Comparison of ENCODE assay signal across 1 cellular context in the genomic region with DNA sequence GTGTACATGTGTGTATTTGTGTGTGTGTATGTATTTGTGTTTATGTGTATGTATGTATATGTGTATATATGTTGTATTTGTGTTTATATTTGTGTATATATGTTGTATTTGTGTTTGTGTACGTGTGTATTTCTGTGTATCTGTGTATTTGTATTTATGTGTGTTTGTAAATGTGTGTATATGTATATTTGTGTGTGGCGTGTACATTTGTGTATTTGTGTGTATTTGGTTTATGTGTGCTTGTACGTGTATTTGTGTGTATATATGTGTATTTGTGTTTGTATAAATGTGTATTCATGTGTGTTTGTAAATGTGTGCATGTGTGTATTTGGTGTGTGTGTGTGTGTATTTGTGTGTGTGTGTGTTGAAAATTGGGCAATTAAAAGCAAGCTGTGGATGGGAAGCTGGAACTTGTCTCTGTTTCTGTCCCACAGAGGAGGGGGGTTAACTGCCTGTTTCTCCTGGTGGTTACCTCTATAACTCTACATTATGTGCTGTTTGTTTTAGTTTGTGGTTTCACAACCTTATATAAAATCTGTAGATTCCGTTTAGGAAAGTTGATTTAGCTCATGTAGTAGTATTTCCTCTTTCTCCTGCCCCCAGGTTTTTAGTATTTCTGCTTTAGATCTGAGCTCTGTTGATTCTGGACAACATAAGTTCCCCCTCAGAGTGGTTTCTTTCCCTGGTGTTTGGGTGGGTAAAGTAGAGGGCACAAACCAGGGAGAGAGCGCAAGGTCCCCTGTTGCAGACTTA.
TF ChIP-seq lines count a peak whose summit lies in the region.

No MANE protein-coding gene starts in this region.

TF ChIP-seq in H1, 55 proteins besides CTCF, POLR2A, EP300 and RAD21:
- TF ChIP-seq, protein P1, sequence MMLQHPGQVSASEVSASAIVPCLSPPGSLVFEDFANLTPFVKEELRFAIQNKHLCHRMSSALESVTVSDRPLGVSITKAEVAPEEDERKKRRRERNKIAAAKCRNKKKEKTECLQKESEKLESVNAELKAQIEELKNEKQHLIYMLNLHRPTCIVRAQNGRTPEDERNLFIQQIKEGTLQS (IDR thresholded peaks at IDR 0.05; ENCODE audit: insufficient read depth, low read depth, low read length), result no peak
- TF ChIP-seq GTF2F1 (IDR thresholded peaks at IDR 0.05; ENCODE audit: borderline replicate concordance, low read depth, low read length) (no peak), CREB1 (IDR thresholded peaks at IDR 0.05) (no peak), SIRT6 (IDR thresholded peaks at IDR 0.05; ENCODE audit: low read length) (no peak), CEBPB (IDR thresholded peaks at IDR 0.05; ENCODE audit: low read depth, low read length) (no peak), YY1 (IDR thresholded peaks at IDR 0.05; ENCODE audit: low read depth, low read length) (no peak), PHF8 (conservative IDR thresholded peaks at IDR 0.05; ENCODE audit: low read depth, low read length) (no peak), MAFK (IDR thresholded peaks at IDR 0.05; ENCODE audit: low read depth, low read length) (no peak), EGR1 (IDR thresholded peaks at IDR 0.05; ENCODE audit: borderline replicate concordance, low read depth, low read length) (no peak), CHD2 (IDR thresholded peaks at IDR 0.05; ENCODE audit: low read length) (no peak)
- TF ChIP-seq, protein P2, sequence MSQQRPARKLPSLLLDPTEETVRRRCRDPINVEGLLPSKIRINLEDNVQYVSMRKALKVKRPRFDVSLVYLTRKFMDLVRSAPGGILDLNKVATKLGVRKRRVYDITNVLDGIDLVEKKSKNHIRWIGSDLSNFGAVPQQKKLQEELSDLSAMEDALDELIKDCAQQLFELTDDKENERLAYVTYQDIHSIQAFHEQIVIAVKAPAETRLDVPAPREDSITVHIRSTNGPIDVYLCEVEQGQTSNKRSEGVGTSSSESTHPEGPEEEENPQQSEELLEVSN (IDR thresholded peaks at IDR 0.05), result no peak
- TF ChIP-seq, protein P3, sequence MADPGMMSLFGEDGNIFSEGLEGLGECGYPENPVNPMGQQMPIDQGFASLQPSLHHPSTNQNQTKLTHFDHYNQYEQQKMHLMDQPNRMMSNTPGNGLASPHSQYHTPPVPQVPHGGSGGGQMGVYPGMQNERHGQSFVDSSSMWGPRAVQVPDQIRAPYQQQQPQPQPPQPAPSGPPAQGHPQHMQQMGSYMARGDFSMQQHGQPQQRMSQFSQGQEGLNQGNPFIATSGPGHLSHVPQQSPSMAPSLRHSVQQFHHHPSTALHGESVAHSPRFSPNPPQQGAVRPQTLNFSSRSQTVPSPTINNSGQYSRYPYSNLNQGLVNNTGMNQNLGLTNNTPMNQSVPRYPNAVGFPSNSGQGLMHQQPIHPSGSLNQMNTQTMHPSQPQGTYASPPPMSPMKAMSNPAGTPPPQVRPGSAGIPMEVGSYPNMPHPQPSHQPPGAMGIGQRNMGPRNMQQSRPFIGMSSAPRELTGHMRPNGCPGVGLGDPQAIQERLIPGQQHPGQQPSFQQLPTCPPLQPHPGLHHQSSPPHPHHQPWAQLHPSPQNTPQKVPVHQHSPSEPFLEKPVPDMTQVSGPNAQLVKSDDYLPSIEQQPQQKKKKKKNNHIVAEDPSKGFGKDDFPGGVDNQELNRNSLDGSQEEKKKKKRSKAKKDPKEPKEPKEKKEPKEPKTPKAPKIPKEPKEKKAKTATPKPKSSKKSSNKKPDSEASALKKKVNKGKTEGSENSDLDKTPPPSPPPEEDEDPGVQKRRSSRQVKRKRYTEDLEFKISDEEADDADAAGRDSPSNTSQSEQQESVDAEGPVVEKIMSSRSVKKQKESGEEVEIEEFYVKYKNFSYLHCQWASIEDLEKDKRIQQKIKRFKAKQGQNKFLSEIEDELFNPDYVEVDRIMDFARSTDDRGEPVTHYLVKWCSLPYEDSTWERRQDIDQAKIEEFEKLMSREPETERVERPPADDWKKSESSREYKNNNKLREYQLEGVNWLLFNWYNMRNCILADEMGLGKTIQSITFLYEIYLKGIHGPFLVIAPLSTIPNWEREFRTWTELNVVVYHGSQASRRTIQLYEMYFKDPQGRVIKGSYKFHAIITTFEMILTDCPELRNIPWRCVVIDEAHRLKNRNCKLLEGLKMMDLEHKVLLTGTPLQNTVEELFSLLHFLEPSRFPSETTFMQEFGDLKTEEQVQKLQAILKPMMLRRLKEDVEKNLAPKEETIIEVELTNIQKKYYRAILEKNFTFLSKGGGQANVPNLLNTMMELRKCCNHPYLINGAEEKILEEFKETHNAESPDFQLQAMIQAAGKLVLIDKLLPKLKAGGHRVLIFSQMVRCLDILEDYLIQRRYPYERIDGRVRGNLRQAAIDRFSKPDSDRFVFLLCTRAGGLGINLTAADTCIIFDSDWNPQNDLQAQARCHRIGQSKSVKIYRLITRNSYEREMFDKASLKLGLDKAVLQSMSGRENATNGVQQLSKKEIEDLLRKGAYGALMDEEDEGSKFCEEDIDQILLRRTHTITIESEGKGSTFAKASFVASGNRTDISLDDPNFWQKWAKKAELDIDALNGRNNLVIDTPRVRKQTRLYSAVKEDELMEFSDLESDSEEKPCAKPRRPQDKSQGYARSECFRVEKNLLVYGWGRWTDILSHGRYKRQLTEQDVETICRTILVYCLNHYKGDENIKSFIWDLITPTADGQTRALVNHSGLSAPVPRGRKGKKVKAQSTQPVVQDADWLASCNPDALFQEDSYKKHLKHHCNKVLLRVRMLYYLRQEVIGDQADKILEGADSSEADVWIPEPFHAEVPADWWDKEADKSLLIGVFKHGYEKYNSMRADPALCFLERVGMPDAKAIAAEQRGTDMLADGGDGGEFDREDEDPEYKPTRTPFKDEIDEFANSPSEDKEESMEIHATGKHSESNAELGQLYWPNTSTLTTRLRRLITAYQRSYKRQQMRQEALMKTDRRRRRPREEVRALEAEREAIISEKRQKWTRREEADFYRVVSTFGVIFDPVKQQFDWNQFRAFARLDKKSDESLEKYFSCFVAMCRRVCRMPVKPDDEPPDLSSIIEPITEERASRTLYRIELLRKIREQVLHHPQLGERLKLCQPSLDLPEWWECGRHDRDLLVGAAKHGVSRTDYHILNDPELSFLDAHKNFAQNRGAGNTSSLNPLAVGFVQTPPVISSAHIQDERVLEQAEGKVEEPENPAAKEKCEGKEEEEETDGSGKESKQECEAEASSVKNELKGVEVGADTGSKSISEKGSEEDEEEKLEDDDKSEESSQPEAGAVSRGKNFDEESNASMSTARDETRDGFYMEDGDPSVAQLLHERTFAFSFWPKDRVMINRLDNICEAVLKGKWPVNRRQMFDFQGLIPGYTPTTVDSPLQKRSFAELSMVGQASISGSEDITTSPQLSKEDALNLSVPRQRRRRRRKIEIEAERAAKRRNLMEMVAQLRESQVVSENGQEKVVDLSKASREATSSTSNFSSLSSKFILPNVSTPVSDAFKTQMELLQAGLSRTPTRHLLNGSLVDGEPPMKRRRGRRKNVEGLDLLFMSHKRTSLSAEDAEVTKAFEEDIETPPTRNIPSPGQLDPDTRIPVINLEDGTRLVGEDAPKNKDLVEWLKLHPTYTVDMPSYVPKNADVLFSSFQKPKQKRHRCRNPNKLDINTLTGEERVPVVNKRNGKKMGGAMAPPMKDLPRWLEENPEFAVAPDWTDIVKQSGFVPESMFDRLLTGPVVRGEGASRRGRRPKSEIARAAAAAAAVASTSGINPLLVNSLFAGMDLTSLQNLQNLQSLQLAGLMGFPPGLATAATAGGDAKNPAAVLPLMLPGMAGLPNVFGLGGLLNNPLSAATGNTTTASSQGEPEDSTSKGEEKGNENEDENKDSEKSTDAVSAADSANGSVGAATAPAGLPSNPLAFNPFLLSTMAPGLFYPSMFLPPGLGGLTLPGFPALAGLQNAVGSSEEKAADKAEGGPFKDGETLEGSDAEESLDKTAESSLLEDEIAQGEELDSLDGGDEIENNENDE (IDR thresholded peaks at IDR 0.05; ENCODE audit: insufficient replicate concordance, low read length), result no peak
